ENCODE assay signal across 14 cellular contexts in genomic region chr22:42686756-42687491, GRCh38. TPM values are rescaled to one million over a fixed set of nuclear protein-coding genes. Genes with fewer than 3 reads are reported as not detected.
DNase-seq lines count a peak whose midpoint lies in the region; ATAC-seq and TF ChIP-seq lines count a peak whose summit lies in the region.
"Had no signal": no experiment of that assay in that cellular context is flagged by ENCODE, and none has a peak within 500 bp of the region (broad histone marks: within the 10 kb centered on the region; RNA-seq: fewer than 3 reads in every experiment).

No MANE protein-coding gene starts in this region.

- H3K9me3 ChIP-seq in adrenal gland (replicated peaks in 1 of 3) (no peaks in the 10 kb centered on the region), lower lobe of right lung (no peaks in the 10 kb centered on the region)

- intact Hi-C loops in adrenal gland (cut with DNase I) (no loop called here), lower lobe of right lung (cut with DNase I) (no loop called here)

- no peak overlapping the region for H3K4me3 Mint-ChIP-seq in stimulated activated memory B cell treated with anti-CD40 and anti-IgM and Interleukin-4, amounts not matched to agents 10 μg/mL and 1 μg/mL and 100 μg/mL, for 72 hours
- H3K4me3 Mint-ChIP-seq in activated naive CD8-positive, alpha-beta T cell treated with anti-CD3 and anti-CD28 coated beads, Interleukin-2, amount 50 U/mL, for 24 hours = no peak overlapping the region
- H3K4me3 Mint-ChIP-seq: activated CD8-positive, alpha-beta memory T cell treated with anti-CD3 and anti-CD28 coated beads, Interleukin-2, amount 10 ng/mL, durations not matched to agents 7 days and 5 days had no signal

- ATAC-seq in lower lobe of right lung (no peak), left lobe of liver (no peak), GM21526 (IDR thresholded peaks at IDR 0.05; ENCODE audit: low FRiP score, unreplicated experiment) (no peak)
- ATAC-seq in stimulated activated memory B cell treated with anti-CD40 and anti-IgM and Interleukin-4, amounts not matched to agents 10 μg/mL and 1 μg/mL and 100 μg/mL, for 72 hours = no peak
- no peak for ATAC-seq in activated naive CD8-positive, alpha-beta T cell treated with anti-CD3 and anti-CD28 coated beads, Interleukin-2, amount 50 U/mL, for 24 hours

- TF ChIP-seq CTCF in GM13976 (IDR thresholded peaks at IDR 0.05; ENCODE audit: borderline replicate concordance, control extremely low read depth, extremely low read depth, insufficient read depth, missing control alignments) (no peak), adrenal gland (IDR thresholded peaks at IDR 0.05) (no peak), lower lobe of right lung (IDR thresholded peaks at IDR 0.05) (no peak)

- H3K27me3 ChIP-seq in adrenal gland (no peaks in the 10 kb centered on the region), lower lobe of right lung (ENCODE audit: low read depth) (no peaks in the 10 kb centered on the region)

- WGBS in adrenal gland, 4 donors = 93 to 96% (median 94%) methylated on average over 13 to 14 of the region's 14 CpGs

- H3K27ac Mint-ChIP-seq in stimulated activated memory B cell treated with anti-CD40 and anti-IgM and Interleukin-4, amounts not matched to agents 10 μg/mL and 1 μg/mL and 100 μg/mL, for 72 hours = peak overlapping the region; percentile 22
- no peak overlapping the region for H3K27ac Mint-ChIP-seq in activated naive CD8-positive, alpha-beta T cell treated with anti-CD3 and anti-CD28 coated beads, Interleukin-2, amount 50 U/mL, for 24 hours
- H3K27ac Mint-ChIP-seq: activated CD8-positive, alpha-beta memory T cell treated with anti-CD3 and anti-CD28 coated beads, Interleukin-2, amount 10 ng/mL, durations not matched to agents 7 days and 5 days had no signal

- DNase-seq in GM13976 (ENCODE audit: low spot score) (peak; percentile 33), adrenal gland (no peak), lower lobe of right lung (no peak), left lobe of liver (ENCODE audit: low spot score) (no peak), OCI-M1 (lab: John Stamatoyannopoulos, UW) (no peak)
- no peak for DNase-seq in activated naive CD8-positive, alpha-beta T cell treated with anti-CD3 and anti-CD28 coated beads, Interleukin-2, amount 50 U/mL, for 24 hours
- DNase-seq: activated CD8-positive, alpha-beta memory T cell treated with anti-CD3 and anti-CD28 coated beads, Interleukin-2, amount 10 ng/mL, durations not matched to agents 7 days and 5 days; C1 segment of cervical spinal cord; hippocampal formation; mesendoderm; NCI-H226 had no signal

- H3K4me3 ChIP-seq in adrenal gland (no peak overlapping the region), lower lobe of right lung (no peak overlapping the region)

- H3K4me1 ChIP-seq in adrenal gland (replicated peaks in 1 of 2) (peaks cover 0 to 50% of the 10 kb centered on the region in 2 donors), lower lobe of right lung (peaks cover 68% of the 10 kb centered on the region)

- no peaks in the 10 kb centered on the region for H3K36me3 ChIP-seq in adrenal gland (replicated peaks in 1 of 2)
- no peaks in the 10 kb centered on the region for H3K36me3 ChIP-seq in lower lobe of right lung

- no peaks in the 10 kb centered on the region for H3K27me3 Mint-ChIP-seq in stimulated activated memory B cell treated with anti-CD40 and anti-IgM and Interleukin-4, amounts not matched to agents 10 μg/mL and 1 μg/mL and 100 μg/mL, for 72 hours
- peaks cover 3% of the 10 kb centered on the region for H3K27me3 Mint-ChIP-seq in activated naive CD8-positive, alpha-beta T cell treated with anti-CD3 and anti-CD28 coated beads, Interleukin-2, amount 50 U/mL, for 24 hours
- H3K27me3 Mint-ChIP-seq: activated CD8-positive, alpha-beta memory T cell treated with anti-CD3 and anti-CD28 coated beads, Interleukin-2, amount 10 ng/mL, durations not matched to agents 7 days and 5 days had no signal

- TF ChIP-seq POLR2A in adrenal gland (IDR thresholded peaks at IDR 0.05) = no peak

- H3K27ac ChIP-seq in adrenal gland (peak overlapping the region in 3 of 5 donors; percentile 75 to 97 (median 89)), lower lobe of right lung (peak overlapping the region; percentile 86)
- H3K27ac ChIP-seq: HL-60 had no signal

- peaks cover 16% of the 10 kb centered on the region for H3K4me1 Mint-ChIP-seq in stimulated activated memory B cell treated with anti-CD40 and anti-IgM and Interleukin-4, amounts not matched to agents 10 μg/mL and 1 μg/mL and 100 μg/mL, for 72 hours
- peaks cover under 1% of the 10 kb centered on the region for H3K4me1 Mint-ChIP-seq in activated naive CD8-positive, alpha-beta T cell treated with anti-CD3 and anti-CD28 coated beads, Interleukin-2, amount 50 U/mL, for 24 hours
- H3K4me1 Mint-ChIP-seq: activated CD8-positive, alpha-beta memory T cell treated with anti-CD3 and anti-CD28 coated beads, Interleukin-2, amount 10 ng/mL, durations not matched to agents 7 days and 5 days had no signal

- H3K36me3 Mint-ChIP-seq in stimulated activated memory B cell treated with anti-CD40 and anti-IgM and Interleukin-4, amounts not matched to agents 10 μg/mL and 1 μg/mL and 100 μg/mL, for 72 hours = no peaks in the 10 kb centered on the region
- H3K36me3 Mint-ChIP-seq in activated naive CD8-positive, alpha-beta T cell treated with anti-CD3 and anti-CD28 coated beads, Interleukin-2, amount 50 U/mL, for 24 hours (ENCODE audit: low read depth) = no peaks in the 10 kb centered on the region
- H3K36me3 Mint-ChIP-seq: activated CD8-positive, alpha-beta memory T cell treated with anti-CD3 and anti-CD28 coated beads, Interleukin-2, amount 10 ng/mL, durations not matched to agents 7 days and 5 days had no signal

- no peaks in the 10 kb centered on the region for H3K9me3 Mint-ChIP-seq in stimulated activated memory B cell treated with anti-CD40 and anti-IgM and Interleukin-4, amounts not matched to agents 10 μg/mL and 1 μg/mL and 100 μg/mL, for 72 hours
- no peaks in the 10 kb centered on the region for H3K9me3 Mint-ChIP-seq in activated naive CD8-positive, alpha-beta T cell treated with anti-CD3 and anti-CD28 coated beads, Interleukin-2, amount 50 U/mL, for 24 hours

- in situ Hi-C loops in GM13976 (cut with MboI; ENCODE audit: low sequenced_read_pairs, unreplicated experiment) = no loop called here

RNA-seq across cellular contexts. Expression of gene A4GALT, which starts 33.7 kb away (rescaled TPM):
- total RNA-seq in adrenal gland (10 to 100 TPM in 7 of 8 donors, 1 to 10 TPM in 1; 2.7 to 29.8 (median 18.2) TPM), lower lobe of right lung (19.4 TPM), left lobe of liver (1.0 TPM)
- polyA plus RNA-seq in adrenal gland = 10 to 100 TPM in 2 of 3 donors, 1 to 10 TPM in 1; 4.2 to 21.5 (median 17.8) TPM

RNA-seq across cellular contexts. Expression of gene CYB5R3, which starts 37.7 kb away (rescaled TPM):
- total RNA-seq in adrenal gland (100 to 1,000 TPM; 187 to 578 (median 365) TPM), lower lobe of right lung (219 TPM), left lobe of liver (147 TPM)
- polyA plus RNA-seq in adrenal gland = 100 to 1,000 TPM; 101 to 313 (median 201) TPM

RNA-seq across cellular contexts. Expression of gene ATP5MGL, which starts 46.5 kb away (rescaled TPM):
- total RNA-seq in adrenal gland (under 1 TPM in 4 of 8 donors, not detected in 4; 0.31 to 0.86 (median 0.57) TPM), lower lobe of right lung (1.0 TPM), left lobe of liver (0.75 TPM)
- not detected for polyA plus RNA-seq in adrenal gland
